19 cellular contexts compared by ENCODE assay signal in the genomic region with DNA sequence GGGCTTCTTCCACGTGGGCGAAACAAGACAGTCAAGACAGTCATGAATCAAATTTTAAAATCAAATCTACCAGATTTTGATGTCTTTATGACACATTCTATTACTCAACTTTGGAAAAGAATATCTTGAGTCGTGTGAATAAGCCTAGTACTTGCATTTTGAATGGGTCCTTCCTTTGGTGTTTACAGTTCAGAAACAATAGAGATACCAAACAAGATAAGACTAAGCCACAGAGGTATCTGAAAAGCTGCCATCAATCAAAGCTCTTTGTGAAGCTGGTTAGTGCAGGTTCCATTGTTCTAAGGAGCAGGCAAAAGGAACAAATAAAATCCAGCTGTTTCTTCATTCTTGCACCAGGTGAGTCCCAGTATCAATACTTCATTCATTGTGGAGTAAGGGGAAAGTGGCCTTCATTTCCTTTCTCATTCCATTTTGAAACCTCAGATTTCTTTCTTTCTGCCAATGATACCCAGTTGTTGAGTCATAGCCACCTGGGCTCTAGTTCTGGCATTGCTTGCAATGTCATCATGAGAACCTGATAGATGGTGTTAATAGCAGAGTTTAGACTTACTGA.
DNase-seq lines count a peak whose midpoint lies in the region; ATAC-seq, FAIRE-seq and TF ChIP-seq lines count a peak whose summit lies in the region.
"Had no signal": no experiment of that assay in that cellular context is flagged by ENCODE, and none has a peak within 500 bp of the region (broad histone marks: within the 10 kb centered on the region; RNA-seq: fewer than 3 reads in every experiment).

No MANE protein-coding gene starts in this region.

- no peaks in the 10 kb centered on the region; a peak in 1 of 4 replicates for H3K9me3 ChIP-seq in H1 (ENCODE audit: insufficient read depth in 2 of 2, low read depth in 1 of 2, low read length in 1 of 2)
- H3K9me3 ChIP-seq: vagina had no signal

- no peak overlapping the region for H3K56ac ChIP-seq in H1 (replicated peaks; ENCODE audit: insufficient read length, low read depth, low read length)

- no peak overlapping the region for H3K14ac ChIP-seq in H1 (ENCODE audit: insufficient read length)

- H3K36me3 ChIP-seq in H1 (ENCODE audit: control insufficient read depth in 2 of 4, insufficient read depth in 4 of 4, low read length in 3 of 4), result no peaks in the 10 kb centered on the region
- H3K36me3 ChIP-seq: cardiac muscle cell, vagina had no signal

- H2BK12ac ChIP-seq in H1 (ENCODE audit: low read depth, low read length), result peak overlapping the region; percentile 9; the same call in 1 of the 2 replicates

- peaks cover 2% of the 10 kb centered on the region for H3K9me3 Mint-ChIP-seq in activated CD4-positive, alpha-beta T cell treated with anti-CD3 and anti-CD28 coated beads for 36 hours (ENCODE audit: low read depth)
- no peaks in the 10 kb centered on the region for H3K9me3 Mint-ChIP-seq in activated CD4-positive, alpha-beta T cell treated with anti-CD3 and anti-CD28 coated beads, Interleukin-2, amount 10 ng/mL, durations not matched to agents 7 days and 5 days
- H3K9me3 Mint-ChIP-seq in type B pancreatic cell, result peaks cover 12% of the 10 kb centered on the region

- no peaks in the 10 kb centered on the region for H3K27me3 ChIP-seq in H1 (replicated peaks in 1 of 4; ENCODE audit: control insufficient read depth in 3 of 4, extremely low read depth in 1 of 4, insufficient read depth in 3 of 4, low read length in 3 of 4)
- H3K27me3 ChIP-seq: cardiac muscle cell, vagina had no signal

- H3K4ac ChIP-seq in H1 (replicated peaks; ENCODE audit: insufficient read length, low read depth, low read length), result no peak overlapping the region

- no peak overlapping the region for H3K23ac ChIP-seq in H1 (ENCODE audit: insufficient read length)

- H3K4me3 ChIP-seq in H1 (ENCODE audit: extremely low read depth in 1 of 4, insufficient read depth in 2 of 4, low read depth in 3 of 4, low read length in 4 of 4), result no peak overlapping the region
- H3K4me3 ChIP-seq: cardiac muscle cell, vagina had no signal

- H3K79me1 ChIP-seq in H1 (ENCODE audit: low read depth, low read length), result no peaks in the 10 kb centered on the region

- no peak overlapping the region for H3K4me2 ChIP-seq in H1 (ENCODE audit: insufficient read depth in 1 of 2, low read depth in 2 of 2, low read length in 2 of 2)
- H3K4me2 ChIP-seq: KMS-11 had no signal

- no peaks in the 10 kb centered on the region for H3K36me3 Mint-ChIP-seq in activated CD4-positive, alpha-beta T cell treated with anti-CD3 and anti-CD28 coated beads for 36 hours (ENCODE audit: low read depth)
- H3K36me3 Mint-ChIP-seq in activated CD4-positive, alpha-beta T cell treated with anti-CD3 and anti-CD28 coated beads, Interleukin-2, amount 10 ng/mL, durations not matched to agents 7 days and 5 days (ENCODE audit: low read depth), result no peaks in the 10 kb centered on the region
- H3K36me3 Mint-ChIP-seq in type B pancreatic cell, result peaks cover 3% of the 10 kb centered on the region

- no peak for TF ChIP-seq EP300 in H1 (IDR thresholded peaks at IDR 0.05; ENCODE audit: borderline replicate concordance in 1 of 2, low read depth in 2 of 2, low read length in 2 of 2)

- H3K9ac ChIP-seq in H1 (replicated peaks in 1 of 4; ENCODE audit: extremely low read depth in 1 of 4, low read depth in 3 of 4, low read length in 3 of 4), result no peak overlapping the region
- H3K9ac ChIP-seq: KMS-11 had no signal

- no peak overlapping the region for H3K27ac ChIP-seq in H1 (ENCODE audit: low read depth, low read length)
- H3K27ac ChIP-seq: cardiac muscle cell, KMS-11, vagina had no signal

- H3K18ac ChIP-seq in H1 (ENCODE audit: extremely low read depth, low read length), result no peak overlapping the region

- no peak for FAIRE-seq in H1 (lab: Jason Lieb, UNC)

- no peak for TF ChIP-seq POLR2A in H1 (IDR thresholded peaks at IDR 0.05; ENCODE audit: control extremely low read depth in 1 of 2, low read depth in 2 of 2, low read length in 2 of 2)

- no peak overlapping the region for H4K5ac ChIP-seq in H1 (ENCODE audit: insufficient read length, low read depth, low read length)

- no peak overlapping the region for H2AK5ac ChIP-seq in H1 (ENCODE audit: low read depth, low read length)

- no peak overlapping the region for H4K8ac ChIP-seq in H1 (ENCODE audit: extremely low read depth, insufficient read depth, low read length)

- no peak overlapping the region for H2AFZ ChIP-seq in H1 (ENCODE audit: low read length)

- peaks cover 0 to 9% (median 2%) of the 10 kb centered on the region in 4 experiments; a peak in 2 of 7 replicates for H3K4me1 ChIP-seq in H1 (replicated peaks in 1 of 4; ENCODE audit: control insufficient read depth in 3 of 4, insufficient read depth in 4 of 4, low read length in 3 of 4)

- CTCF ChIA-PET in activated CD4-positive, alpha-beta T cell treated with anti-CD3 and anti-CD28 coated beads for 36 hours (lab: Charles Lee), result no interaction called here
- CTCF ChIA-PET in activated CD4-positive, alpha-beta T cell treated with anti-CD3 and anti-CD28 coated beads, Interleukin-2, amount 10 ng/mL, durations not matched to agents 7 days and 5 days (lab: Charles Lee), result no interaction called here
- CTCF ChIA-PET in H1 (lab: Charles Lee; ENCODE audit: partially characterized antibody), result no interaction called here

- TF ChIP-seq RAD21 in H1 (IDR thresholded peaks at IDR 0.05 in 1 of 2, conservative IDR thresholded peaks at IDR 0.05 in 1 of 2; ENCODE audit: low read depth in 2 of 2, low read length in 2 of 2), result no peak

- H2BK15ac ChIP-seq in H1 (ENCODE audit: low read length), result no peak overlapping the region

- H2BK5ac ChIP-seq in H1 (ENCODE audit: low read depth, low read length), result no peak overlapping the region

- H3K4me1 Mint-ChIP-seq in activated CD4-positive, alpha-beta T cell treated with anti-CD3 and anti-CD28 coated beads for 36 hours, result no peaks in the 10 kb centered on the region
- no peaks in the 10 kb centered on the region for H3K4me1 Mint-ChIP-seq in activated CD4-positive, alpha-beta T cell treated with anti-CD3 and anti-CD28 coated beads, Interleukin-2, amount 10 ng/mL, durations not matched to agents 7 days and 5 days
- H3K4me1 Mint-ChIP-seq in type B pancreatic cell (ENCODE audit: unreplicated experiment), result peaks cover 26% of the 10 kb centered on the region

- no peaks in the 10 kb centered on the region for H4K20me1 ChIP-seq in H1 (replicated peaks in 1 of 2; ENCODE audit: control insufficient read depth in 1 of 2, insufficient read depth in 2 of 2, low read length in 2 of 2)

- no peak overlapping the region for H4K91ac ChIP-seq in H1 (replicated peaks; ENCODE audit: insufficient read length, low read length)

- no peak overlapping the region for H3K4me3 Mint-ChIP-seq in activated CD4-positive, alpha-beta T cell treated with anti-CD3 and anti-CD28 coated beads for 36 hours
- no peak overlapping the region for H3K4me3 Mint-ChIP-seq in activated CD4-positive, alpha-beta T cell treated with anti-CD3 and anti-CD28 coated beads, Interleukin-2, amount 10 ng/mL, durations not matched to agents 7 days and 5 days
- peak overlapping the region; percentile 52 for H3K4me3 Mint-ChIP-seq in type B pancreatic cell

- no peaks in the 10 kb centered on the region for H3K23me2 ChIP-seq in H1 (ENCODE audit: low read depth, low read length)

- no peak for DNase-seq in activated CD4-positive, alpha-beta T cell treated with anti-CD3 and anti-CD28 coated beads for 36 hours
- no peak for DNase-seq in activated CD4-positive, alpha-beta T cell treated with anti-CD3 and anti-CD28 coated beads, Interleukin-2, amount 10 ng/mL, durations not matched to agents 7 days and 5 days
- DNase-seq in NCI-H345 (lab: John Stamatoyannopoulos, UW) (peak; percentile 20), H1 (ENCODE audit: low read depth in 1 of 2, low spot score in 2 of 2) (no peak), type B pancreatic cell (ENCODE audit: extremely low spot score, unreplicated experiment) (no peak), T-helper 1 cell (no peak)
- DNase-seq: activated effector memory CD4-positive, alpha-beta T cell treated with anti-CD3 and anti-CD28 coated beads, Interleukin-2, amount 50 U/mL, for 16 hours; C1 segment of cervical spinal cord; DMS79; left colon; NCI-H1105 treated with DMSO at 0.1 percent for 48 hours; RPMI8226; stimulated activated CD4-positive, alpha-beta T cell treated with anti-CD3 and anti-CD28 coated beads, Interleukin-12 subunit alpha, Interleukin-12 subunit beta, amount 100 ng/mL, for 4 hours; substantia nigra had no signal

- ATAC-seq in activated CD4-positive, alpha-beta T cell treated with anti-CD3 and anti-CD28 coated beads for 36 hours, result peak; percentile 58
- ATAC-seq in GM18867 (IDR thresholded peaks at IDR 0.05; ENCODE audit: unreplicated experiment), result no peak
- no peak for ATAC-seq in HG02588 (IDR thresholded peaks at IDR 0.05; ENCODE audit: unreplicated experiment)
- ATAC-seq: left colon had no signal

- H2BK20ac ChIP-seq in H1 (ENCODE audit: low read length), result no peak overlapping the region

- 72% methylated on average over 3 of the region's 3 CpGs; no CpG with 5 or more reads in 1 of the 2 experiments for WGBS in H1 (ENCODE audit: extremely low coverage in 1 of 2, insufficient coverage in 1 of 2, insufficient read length in 1 of 2, insufficient replicate concordance in 2 of 2, low coverage in 1 of 2, low lambda C conversion rate in 2 of 2, missing lambda C conversion rate in 1 of 2), 2 experiments

- POLR2A ChIA-PET in activated CD4-positive, alpha-beta T cell treated with anti-CD3 and anti-CD28 coated beads for 36 hours (lab: Charles Lee), result no interaction called here
- POLR2A ChIA-PET in activated CD4-positive, alpha-beta T cell treated with anti-CD3 and anti-CD28 coated beads, Interleukin-2, amount 10 ng/mL, durations not matched to agents 7 days and 5 days (lab: Charles Lee), result no interaction called here
- POLR2A ChIA-PET in H1 (lab: Charles Lee; ENCODE audit: partially characterized antibody), result no interaction called here

- H3K79me2 ChIP-seq in H1 (ENCODE audit: control insufficient read depth in 1 of 2, insufficient read depth in 2 of 2, low read length in 2 of 2), result no peaks in the 10 kb centered on the region

- TF ChIP-seq CTCF in H1 (IDR thresholded peaks at IDR 0.05; ENCODE audit: control extremely low read depth in 1 of 3, insufficient read depth in 1 of 3, low read depth in 1 of 3, low read length in 3 of 3) (no peak), type B pancreatic cell (conservative IDR thresholded peaks at IDR 0.05) (no peak)

- no peak overlapping the region for H2BK120ac ChIP-seq in H1 (replicated peaks; ENCODE audit: low read depth, low read length)

- peaks cover 7% of the 10 kb centered on the region for H3K27me3 Mint-ChIP-seq in activated CD4-positive, alpha-beta T cell treated with anti-CD3 and anti-CD28 coated beads for 36 hours
- no peaks in the 10 kb centered on the region for H3K27me3 Mint-ChIP-seq in activated CD4-positive, alpha-beta T cell treated with anti-CD3 and anti-CD28 coated beads, Interleukin-2, amount 10 ng/mL, durations not matched to agents 7 days and 5 days
- H3K27me3 Mint-ChIP-seq in type B pancreatic cell, result no peaks in the 10 kb centered on the region

- intact Hi-C loops in activated CD4-positive, alpha-beta T cell treated with anti-CD3 and anti-CD28 coated beads for 36 hours (cut with DNase I, micrococcal nuclease), result no loop called here

- no peak overlapping the region for H3K27ac Mint-ChIP-seq in activated CD4-positive, alpha-beta T cell treated with anti-CD3 and anti-CD28 coated beads for 36 hours
- no peak overlapping the region for H3K27ac Mint-ChIP-seq in activated CD4-positive, alpha-beta T cell treated with anti-CD3 and anti-CD28 coated beads, Interleukin-2, amount 10 ng/mL, durations not matched to agents 7 days and 5 days
- peak overlapping the region; percentile 84 for H3K27ac Mint-ChIP-seq in type B pancreatic cell
